Comparison of ENCODE assay signal across 11 cellular contexts in genomic region chr9:71975833-71976232, GRCh38.
DNase-seq lines count a peak whose midpoint lies in the region; ATAC-seq, FAIRE-seq and TF ChIP-seq lines count a peak whose summit lies in the region.
"Had no signal": no experiment of that assay in that cellular context is flagged by ENCODE, and none has a peak within 500 bp of the region (broad histone marks: within the 10 kb centered on the region; RNA-seq: fewer than 3 reads in every experiment).

No MANE protein-coding gene starts in this region.

- H2AFZ ChIP-seq in HCT116 (ENCODE audit: low read depth, low read length, poor library complexity, severe bottlenecking), result no peak overlapping the region
- H2AFZ ChIP-seq: neural progenitor cell had no signal

- no peaks in the 10 kb centered on the region for H3K9me3 ChIP-seq in HCT116 (ENCODE audit: control insufficient read depth in 1 of 2, insufficient read depth in 1 of 2, low read depth in 1 of 2, low read length in 2 of 2)
- no peaks in the 10 kb centered on the region for H3K9me3 ChIP-seq in adipocyte (ENCODE audit: control insufficient read depth, low read length)
- H3K9me3 ChIP-seq in kidney (ENCODE audit: control insufficient read depth in 1 of 2, low read length in 2 of 2), result no peaks in the 10 kb centered on the region

- no peak for TF ChIP-seq POLR2A in HCT116 (IDR thresholded peaks at IDR 0.05; ENCODE audit: borderline replicate concordance, extremely low read depth, insufficient read depth, insufficient read length)

- no peaks in the 10 kb centered on the region for H4K20me1 ChIP-seq in HCT116 (ENCODE audit: insufficient read depth)

- no peak overlapping the region for H3K9ac ChIP-seq in HCT116 (ENCODE audit: low read length)
- no peak overlapping the region for H3K9ac ChIP-seq in adipocyte (ENCODE audit: low read length)
- H3K9ac ChIP-seq in kidney (ENCODE audit: low read length in 2 of 2), result no peak overlapping the region
- H3K9ac ChIP-seq: neural progenitor cell had no signal

- H3K27ac ChIP-seq in HCT116 (ENCODE audit: low read depth, low read length) (no peak overlapping the region), kidney (ENCODE audit: low read depth in 2 of 2, low read length in 2 of 2) (no peak overlapping the region)
- H3K27ac ChIP-seq: neural progenitor cell had no signal

- H3K27me3 ChIP-seq in HCT116 (ENCODE audit: insufficient read depth, low read length) (no peaks in the 10 kb centered on the region), adipocyte (replicated peaks; ENCODE audit: control insufficient read depth, insufficient read depth, low read length) (no peaks in the 10 kb centered on the region)
- H3K27me3 ChIP-seq: neural progenitor cell had no signal

- peak; percentile 17; the same call in 1 of the 2 replicates for TF ChIP-seq CTCF in AG09319 (IDR thresholded peaks at IDR 0.05; ENCODE audit: low read depth, low read length)
- TF ChIP-seq CTCF in HCT116 (IDR thresholded peaks at IDR 0.05 in 2 of 3, conservative IDR thresholded peaks at IDR 0.05 in 1 of 3; ENCODE audit: borderline replicate concordance in 1 of 3, insufficient read depth in 1 of 3, low read depth in 2 of 3, low read length in 2 of 3), result peak in 2 of 3 experiments; percentile 25 to 31; a peak in 1 of 6 replicates
- peak; percentile 8 for TF ChIP-seq CTCF in kidney (IDR thresholded peaks at IDR 0.05; ENCODE audit: borderline replicate concordance, extremely low read depth, insufficient read depth)

- DNase-seq in AG09319 (ENCODE audit: extremely low read depth, low read depth) (no peak), HCT116 (ENCODE audit: low read depth, low spot score) (no peak), adipocyte (ENCODE audit: low read depth) (peak; percentile 23), kidney (no peak), NOMO-1 (lab: John Stamatoyannopoulos, UW; ENCODE audit: unreplicated experiment in 2 of 2) (no peak), A172 (ENCODE audit: low spot score) (no peak), NCI-H146 treated with DMSO at 0.1 percent for 48 hours (lab: John Stamatoyannopoulos, UW; ENCODE audit: unreplicated experiment) (no peak), NCI-H2107 treated with DMSO at 0.1 percent for 48 hours (lab: John Stamatoyannopoulos, UW; ENCODE audit: unreplicated experiment) (no peak)
- DNase-seq: activated CD8-positive, alpha-beta memory T cell treated with anti-CD3 and anti-CD28 coated beads, Interleukin-2, amount 50 U/mL, for 4 hours; NCI-H1092 had no signal

- RAD21 ChIA-PET in HCT116 (lab: Charles Lee; ENCODE audit: low non-redundant PET in 1 of 2, low total read pairs in 2 of 2, uncharacterized antibody in 2 of 2, unreplicated experiment in 2 of 2), result no interaction called here

- no peaks in the 10 kb centered on the region for H3K4me1 ChIP-seq in HCT116 (ENCODE audit: control insufficient read depth in 1 of 2, insufficient read depth in 2 of 2, low read length in 2 of 2)
- H3K4me1 ChIP-seq in adipocyte (ENCODE audit: control insufficient read depth, insufficient read depth, low read length), result no peaks in the 10 kb centered on the region
- H3K4me1 ChIP-seq in kidney (ENCODE audit: control insufficient read depth in 1 of 2, insufficient read depth in 1 of 2, low read depth in 1 of 2, low read length in 2 of 2), result no peaks in the 10 kb centered on the region
- H3K4me1 ChIP-seq: neural progenitor cell had no signal

- no peaks in the 10 kb centered on the region for H3K9me2 ChIP-seq in HCT116 (ENCODE audit: insufficient read depth)

- CTCF ChIA-PET in HCT116 (lab: Charles Lee), result interaction anchor here (1.0 kb wide), 1 partner anchor 10 kb away, joined by 3 read pairs; no protein-coding TSS in a partner anchor

- peak; percentile 49; the same call in 1 of the 2 replicates for TF ChIP-seq RAD21 in HCT116 (IDR thresholded peaks at IDR 0.05; ENCODE audit: low read depth)

- no peak for ATAC-seq in HCT116

- POLR2A ChIA-PET in HCT116 (lab: Charles Lee), result interaction anchor here (1.7 kb wide), 1 partner anchor 65 kb away, joined by 5 read pairs; the partner anchor contains the start of genes ABHD17B and C9orf85

- H3K79me2 ChIP-seq in HCT116 (ENCODE audit: insufficient read depth, low read length), result no peaks in the 10 kb centered on the region

- H3K4me2 ChIP-seq in HCT116 (ENCODE audit: low read length), result no peak overlapping the region
- H3K4me2 ChIP-seq: neural progenitor cell had no signal

- FAIRE-seq in kidney (lab: Jason Lieb, UNC), result peak; percentile 67

- no peaks in the 10 kb centered on the region; a peak in 1 of 4 replicates for H3K36me3 ChIP-seq in HCT116 (ENCODE audit: control insufficient read depth in 1 of 2, insufficient read depth in 2 of 2, low read length in 2 of 2)
- peaks cover 8% of the 10 kb centered on the region for H3K36me3 ChIP-seq in adipocyte (ENCODE audit: control insufficient read depth, insufficient read depth, low read length, severe bottlenecking)
- no peaks in the 10 kb centered on the region for H3K36me3 ChIP-seq in kidney (ENCODE audit: control insufficient read depth in 1 of 2, insufficient read depth in 2 of 2, low read length in 2 of 2)

- BruUV-seq in HCT116 (replicated peaks; lab: Mats Ljungman, UMichigan), result no TSS peak

- no peak overlapping the region for H3K4me3 ChIP-seq in HCT116 (replicated peaks in 1 of 2; ENCODE audit: low read depth in 1 of 2, low read length in 2 of 2)
- no peak overlapping the region for H3K4me3 ChIP-seq in adipocyte (ENCODE audit: low read length)
- H3K4me3 ChIP-seq in kidney (ENCODE audit: low read length in 2 of 2), result no peak overlapping the region
- H3K4me3 ChIP-seq: neural progenitor cell had no signal

- intact Hi-C loops in HCT116 (cut with micrococcal nuclease) (no loop called here), kidney (cut with DNase I) (no loop called here)

TF ChIP-seq in HCT116, 20 proteins besides CTCF, POLR2A, EP300 and RAD21:
- TF ChIP-seq ZFX (IDR thresholded peaks at IDR 0.05), result no peak
- TF ChIP-seq ZNF274 (IDR thresholded peaks at IDR 0.05; ENCODE audit: low read depth, low read length), result no peak
- no peak for TF ChIP-seq REST (IDR thresholded peaks at IDR 0.05; ENCODE audit: low read depth)
- no peak for TF ChIP-seq SRF (IDR thresholded peaks at IDR 0.05; ENCODE audit: low read depth)
- no peak for TF ChIP-seq EZH2 (IDR thresholded peaks at IDR 0.05)
- no peak for TF ChIP-seq JUND (IDR thresholded peaks at IDR 0.05)
- TF ChIP-seq TCF7L2 (IDR thresholded peaks at IDR 0.05; ENCODE audit: borderline replicate concordance, extremely low read depth, insufficient read depth, insufficient read length), result no peak
- TF ChIP-seq FOSL1 (IDR thresholded peaks at IDR 0.05; ENCODE audit: low read depth), result no peak
- no peak for TF ChIP-seq ZBTB33 (IDR thresholded peaks at IDR 0.05; ENCODE audit: extremely low read depth, insufficient replicate concordance, low read length)
- TF ChIP-seq EGR1 (IDR thresholded peaks at IDR 0.05; ENCODE audit: low read depth), result no peak
- no peak for TF ChIP-seq ELF1 (IDR thresholded peaks at IDR 0.05; ENCODE audit: borderline replicate concordance, low read depth)
